25 cellular contexts compared by ENCODE assay signal in the genomic region with DNA sequence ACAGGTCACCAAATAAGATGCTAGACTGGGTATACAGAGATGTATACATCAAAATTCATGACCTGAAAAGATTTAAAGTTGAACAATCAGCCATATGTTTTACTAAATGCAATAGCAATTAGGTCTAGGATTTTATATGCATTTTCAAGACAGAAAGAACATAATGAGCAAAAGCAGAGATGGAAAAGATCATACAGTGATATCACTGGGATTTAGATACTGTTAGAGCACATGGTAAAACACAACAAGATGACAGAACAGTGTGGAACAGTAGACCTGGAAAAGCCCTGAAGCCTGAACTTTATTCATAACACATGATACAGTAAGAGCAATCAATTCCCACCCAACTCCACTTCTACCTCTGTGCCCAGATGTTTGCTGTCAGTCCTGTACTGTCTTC.
"Had no signal": no experiment of that assay in that cellular context is flagged by ENCODE, and none has a peak within 500 bp of the region (broad histone marks: within the 10 kb centered on the region; RNA-seq: fewer than 3 reads in every experiment).

No MANE protein-coding gene starts in this region.

- H3K4me1 ChIP-seq: colonic mucosa, esophagus muscularis mucosa, esophagus squamous epithelium, foreskin keratinocyte, gastrocnemius medialis, gastroesophageal sphincter, heart left ventricle, heart right ventricle had no signal

- H3K4me2 ChIP-seq: hepatocyte had no signal

- ATAC-seq: effector memory CD8-positive, alpha-beta T cell; esophagus mucosa; foreskin keratinocyte; gastrocnemius medialis; gastroesophageal sphincter; heart left ventricle; heart right ventricle had no signal

- H2AFZ ChIP-seq: hepatocyte had no signal

- H3K9me3 ChIP-seq: colonic mucosa, esophagus muscularis mucosa, esophagus squamous epithelium, gastrocnemius medialis, gastroesophageal sphincter, heart left ventricle had no signal

- H3K27ac ChIP-seq: colonic mucosa, coronary artery, dorsolateral prefrontal cortex, epithelial cell of prostate, esophagus muscularis mucosa, esophagus squamous epithelium, foreskin keratinocyte, gastrocnemius medialis, gastroesophageal sphincter, heart left ventricle, heart right ventricle, hepatocyte had no signal

- H3K27me3 ChIP-seq: colonic mucosa, esophagus muscularis mucosa, esophagus squamous epithelium, foreskin keratinocyte, gastrocnemius medialis, gastroesophageal sphincter, heart left ventricle, heart right ventricle, hepatocyte had no signal

- H3K36me3 ChIP-seq: colonic mucosa, esophagus muscularis mucosa, esophagus squamous epithelium, gastrocnemius medialis, gastroesophageal sphincter, heart left ventricle, heart right ventricle had no signal

- DNase-seq: colonic mucosa; cortex of kidney; dermis blood vessel endothelial cell; dorsolateral prefrontal cortex; effector CD4-positive, alpha-beta T cell; effector CD8-positive, alpha-beta T cell; effector memory CD4-positive, alpha-beta T cell; effector memory CD8-positive, alpha-beta T cell; endodermal cell; erythroblast; esophagus squamous epithelium; foreskin fibroblast; foreskin keratinocyte; foreskin melanocyte; gastrocnemius medialis; glutamatergic neuron; head of caudate nucleus; heart left ventricle; heart right ventricle had no signal

- H3K79me2 ChIP-seq: hepatocyte had no signal

- H3K4me3 ChIP-seq: colonic mucosa, coronary artery, dorsolateral prefrontal cortex, esophagus muscularis mucosa, esophagus squamous epithelium, gastrocnemius medialis, gastroesophageal sphincter, heart left ventricle, heart right ventricle, hepatocyte had no signal
